Comparison of ENCODE assay signal across 1 cellular context in genomic region chr2:151192681-151193080, GRCh38.
TF ChIP-seq lines count a peak whose summit lies in the region.

No MANE protein-coding gene starts in this region.

TF ChIP-seq in H1, 55 proteins besides CTCF, POLR2A, EP300 and RAD21:
- TF ChIP-seq GTF2F1 (IDR thresholded peaks at IDR 0.05; ENCODE audit: borderline replicate concordance, low read depth, low read length) = no peak
- no peak for TF ChIP-seq SRF (IDR thresholded peaks at IDR 0.05; ENCODE audit: low read depth, low read length)
- TF ChIP-seq JUND (IDR thresholded peaks at IDR 0.05; ENCODE audit: low read length) = no peak
- no peak for TF ChIP-seq TBP (IDR thresholded peaks at IDR 0.05; ENCODE audit: low read depth, low read length)
- no peak for TF ChIP-seq SP2 (IDR thresholded peaks at IDR 0.05; ENCODE audit: low read length)
- TF ChIP-seq CBX8 (IDR thresholded peaks at IDR 0.05; ENCODE audit: borderline replicate concordance, low read depth, low read length) = no peak
- no peak for TF ChIP-seq KDM4A (IDR thresholded peaks at IDR 0.05; ENCODE audit: low read depth, low read length, severe bottlenecking)
- TF ChIP-seq SIX5 (IDR thresholded peaks at IDR 0.05; ENCODE audit: low read depth, low read length) = no peak
- TF ChIP-seq POLR2AphosphoS5 (IDR thresholded peaks at IDR 0.05; ENCODE audit: low read depth, low read length) = no peak
- no peak for TF ChIP-seq MAFK (IDR thresholded peaks at IDR 0.05; ENCODE audit: low read depth, low read length)
- TF ChIP-seq, protein P1, sequence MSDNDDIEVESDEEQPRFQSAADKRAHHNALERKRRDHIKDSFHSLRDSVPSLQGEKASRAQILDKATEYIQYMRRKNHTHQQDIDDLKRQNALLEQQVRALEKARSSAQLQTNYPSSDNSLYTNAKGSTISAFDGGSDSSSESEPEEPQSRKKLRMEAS (IDR thresholded peaks at IDR 0.05) = no peak
- no peak for TF ChIP-seq CEBPB (IDR thresholded peaks at IDR 0.05; ENCODE audit: low read depth, low read length)
- no peak for TF ChIP-seq SIN3A (conservative IDR thresholded peaks at IDR 0.05 in 1 of 2, IDR thresholded peaks at IDR 0.05 in 1 of 2; ENCODE audit: low read depth in 1 of 2, low read length in 2 of 2)
- TF ChIP-seq CBX5 (IDR thresholded peaks at IDR 0.05; ENCODE audit: low read depth, low read length) = no peak
- TF ChIP-seq E2F6 (IDR thresholded peaks at IDR 0.05) = no peak
- TF ChIP-seq CHD7 (IDR thresholded peaks at IDR 0.05; ENCODE audit: insufficient replicate concordance, low read length) = no peak
- TF ChIP-seq RBBP5 (IDR thresholded peaks at IDR 0.05; ENCODE audit: borderline replicate concordance, low read depth, low read length) = no peak
TF ChIP-seq in H1: peak in this region for 0.
